Comparison of ENCODE assay signal across 14 cellular contexts in the genomic region with DNA sequence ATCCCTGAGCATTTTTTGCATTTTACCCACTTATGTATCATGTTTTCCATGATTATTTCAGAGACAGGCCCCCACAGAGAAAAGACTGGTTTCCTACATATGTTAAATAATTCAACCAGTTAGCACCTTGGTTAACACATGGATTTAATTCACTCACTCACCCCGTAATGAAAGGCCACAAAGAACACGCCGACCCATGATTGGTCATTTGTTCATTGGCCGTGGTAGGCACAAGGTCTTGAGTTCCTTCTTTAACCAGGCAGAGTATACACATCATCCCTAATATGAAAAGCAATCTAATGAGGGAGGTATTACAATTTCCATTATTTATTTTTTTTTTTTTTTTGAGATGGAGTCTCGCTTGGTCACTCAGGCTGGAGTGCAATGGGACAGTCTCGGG.
"Had no signal": no experiment of that assay in that cellular context is flagged by ENCODE, and none has a peak within 500 bp of the region (broad histone marks: within the 10 kb centered on the region; RNA-seq: fewer than 3 reads in every experiment).

No MANE protein-coding gene starts in this region.

- H3K27me3 Mint-ChIP-seq: activated naive CD8-positive, alpha-beta T cell treated with anti-CD3 and anti-CD28 coated beads, Interleukin-2, amount 10 ng/mL, durations not matched to agents 7 days and 5 days; memory B cell; T-helper 17 cell had no signal

- ATAC-seq: SK-N-SH treated with all-trans-retinoic acid at 6 μM for 48 hours had no signal

- H3K4me1 Mint-ChIP-seq: endodermal cell had no signal

- H3K27ac Mint-ChIP-seq: endodermal cell, T-helper 17 cell had no signal

- H3K4me3 Mint-ChIP-seq: activated naive CD8-positive, alpha-beta T cell treated with anti-CD3 and anti-CD28 coated beads, Interleukin-2, amount 10 ng/mL, durations not matched to agents 7 days and 5 days; endodermal cell; memory B cell; neural crest cell; T-helper 17 cell had no signal

- H3K9me3 Mint-ChIP-seq: activated naive CD8-positive, alpha-beta T cell treated with anti-CD3 and anti-CD28 coated beads, Interleukin-2, amount 10 ng/mL, durations not matched to agents 7 days and 5 days; endodermal cell; memory B cell; neural crest cell had no signal

- DNase-seq: activated CD4-positive, CD25-positive, alpha-beta regulatory T cell; activated naive CD8-positive, alpha-beta T cell treated with anti-CD3 and anti-CD28 coated beads, Interleukin-2, amount 10 ng/mL, durations not matched to agents 7 days and 5 days; dermis blood vessel endothelial cell; endodermal cell; erythroblast; left ventricle myocardium inferior; ovary; Right ventricle myocardium superior; T-helper 17 cell; thyroid gland; uterus had no signal
